Comparison of ENCODE assay signal across 8 cellular contexts in genomic region chr16:54928016-54928356, GRCh38. TPM values are rescaled to one million over a fixed set of nuclear protein-coding genes. Genes with fewer than 3 reads are reported as not detected.
DNase-seq lines count a peak whose midpoint lies in the region; ATAC-seq and TF ChIP-seq lines count a peak whose summit lies in the region.

No MANE protein-coding gene starts in this region.

- H3T11ph ChIP-seq in H9 (ENCODE audit: low read length), result no peak overlapping the region

- H3K27me3 ChIP-seq in ACC112 (ENCODE audit: insufficient read depth, low read length), result no peaks in the 10 kb centered on the region
- H3K27me3 ChIP-seq in H9 (ENCODE audit: insufficient read depth, low read length), result peaks cover 32% of the 10 kb centered on the region

- H3K27ac Mint-ChIP-seq in H9 (no peak overlapping the region), T-cell (no peak overlapping the region)

- H2BK15ac ChIP-seq in H9 (ENCODE audit: low read depth, low read length), result no peak overlapping the region

- no peak overlapping the region for H3K14ac ChIP-seq in H9 (ENCODE audit: insufficient read depth, low read length)

- no CpG with 5 or more reads among the region's 13 CpGs for WGBS in H9 (ENCODE audit: extremely low coverage, insufficient read length, low lambda C conversion rate)

- no peak overlapping the region for H3K56ac ChIP-seq in H9 (ENCODE audit: insufficient read length, low read depth, low read length)

- H3K9me3 Mint-ChIP-seq in H9 (peaks cover 0 to 3% of the 10 kb centered on the region in 2 experiments; a peak in 3 of 5 replicates), T-cell (peaks cover 0 to 12% (median 3%) of the 10 kb centered on the region in 3 donors)

- H3K27ac ChIP-seq in ACC112 (ENCODE audit: low read depth, low read length) (peak overlapping the region; percentile 51), H9 (ENCODE audit: insufficient read length, low read depth, low read length) (no peak overlapping the region), skin epidermis (peak overlapping the region in 20 of 21 experiments; percentile 40 to 97 (median 88))

- peaks cover 28 to 34% of the 10 kb centered on the region in 2 experiments for H3K4me1 Mint-ChIP-seq in H9
- H3K4me1 Mint-ChIP-seq in T-cell, result peaks cover 32 to 35% (median 33%) of the 10 kb centered on the region in 3 donors

- no peak for ATAC-seq in T-cell (replicated peaks in 1 of 4)
- ATAC-seq in GM18517 (IDR thresholded peaks at IDR 0.05; ENCODE audit: unreplicated experiment), result no peak

- H2AFZ ChIP-seq in ACC112 (ENCODE audit: low read length, unreplicated experiment) (peak overlapping the region; percentile 16), H9 (ENCODE audit: low read length) (no peak overlapping the region)

- CTCF ChIA-PET in T-cell (lab: Charles Lee), result no interaction called here

- H3K4me2 ChIP-seq in H9 (ENCODE audit: insufficient read depth, insufficient read length, low read length), result peak overlapping the region; percentile 52

- TF ChIP-seq CTCF in H9 (conservative IDR thresholded peaks at IDR 0.05), result no peak
- no peak for TF ChIP-seq CTCF in fibroblast of the aortic adventitia (IDR thresholded peaks at IDR 0.05; ENCODE audit: insufficient read depth, low read length)

- peaks cover 18% of the 10 kb centered on the region for H3K23me2 ChIP-seq in H9 (ENCODE audit: insufficient read length, low read depth, low read length, poor library complexity, severe bottlenecking)

- no peaks in the 10 kb centered on the region for H3K79me1 ChIP-seq in H9 (ENCODE audit: insufficient read depth, low read depth, low read length, poor library complexity, severe bottlenecking)

- no peak overlapping the region for H4K91ac ChIP-seq in H9 (ENCODE audit: insufficient read length, low read depth, low read length)

- no peak overlapping the region for H2BK120ac ChIP-seq in H9 (ENCODE audit: low read depth, low read length, poor library complexity, severe bottlenecking)

- H3K36me3 Mint-ChIP-seq in H9 (ENCODE audit: insufficient read depth in 1 of 3, low read depth in 3 of 3) (no peaks in the 10 kb centered on the region; a peak in 1 of 7 replicates), T-cell (peaks cover 3% of the 10 kb centered on the region)

- H3K4me3 Mint-ChIP-seq in H9 (peak overlapping the region; percentile 72 to 88), T-cell (peak overlapping the region; percentile 71 to 85 (median 83))

- H3K23ac ChIP-seq in H9 (ENCODE audit: insufficient read length, low read depth, low read length), result no peak overlapping the region

- H3K4me3 ChIP-seq in ACC112 (ENCODE audit: low read depth, low read length) (peak overlapping the region; percentile 80), fibroblast of the aortic adventitia (ENCODE audit: low read depth, low read length) (peak overlapping the region; percentile 74), skin epidermis (peak overlapping the region; percentile 49 to 80 (median 63))

- H3K4ac ChIP-seq in H9 (ENCODE audit: low read depth, low read length), result no peak overlapping the region

- no peak overlapping the region for H2AK5ac ChIP-seq in H9 (ENCODE audit: insufficient read length, low read length)

- H3K79me2 ChIP-seq in ACC112 (ENCODE audit: control insufficient read depth, insufficient read depth, low read length, unreplicated experiment) (peaks cover 34% of the 10 kb centered on the region), H9 (ENCODE audit: insufficient read depth, low read length) (no peaks in the 10 kb centered on the region)

- H4K5ac ChIP-seq in H9 (ENCODE audit: insufficient read length, low read depth, low read length), result no peak overlapping the region

- no peak overlapping the region for H3K9ac ChIP-seq in H9 (ENCODE audit: extremely low read depth, insufficient read length, low read length)

- DNase-seq in H9 (no peak), T-cell (no peak), fibroblast of the aortic adventitia (ENCODE audit: low read depth) (peak; percentile 42), HPDE6-E6E7 (ENCODE audit: extremely low spot score) (no peak)
- no peak for DNase-seq in activated CD4-positive, alpha-beta T cell treated with anti-CD3 and anti-CD28 coated beads, Interleukin-2, amount 50 U/mL, for 1 hour

- no peaks in the 10 kb centered on the region for H3K36me3 ChIP-seq in ACC112 (ENCODE audit: insufficient read depth, low read length)

- peaks cover 71% of the 10 kb centered on the region for H3K27me3 Mint-ChIP-seq in H9 (ENCODE audit: low read depth)
- peaks cover 50 to 63% of the 10 kb centered on the region in 2 donors for H3K27me3 Mint-ChIP-seq in T-cell

- no peaks in the 10 kb centered on the region for H4K20me1 ChIP-seq in H9 (ENCODE audit: control insufficient read depth, insufficient read depth, insufficient read length)

- peaks cover 16% of the 10 kb centered on the region for H3K4me1 ChIP-seq in ACC112 (ENCODE audit: control insufficient read depth, insufficient read depth, low read length, unreplicated experiment)
- no peaks in the 10 kb centered on the region for H3K4me1 ChIP-seq in H9 (ENCODE audit: insufficient read depth, low read length)

- H2BK20ac ChIP-seq in H9 (ENCODE audit: low read depth, low read length, poor library complexity, severe bottlenecking), result no peak overlapping the region

- no peak overlapping the region for H4K8ac ChIP-seq in H9 (replicated peaks; ENCODE audit: insufficient read length, low read depth, low read length)

- H2BK12ac ChIP-seq in H9 (ENCODE audit: insufficient read length, low read depth, low read length), result no peak overlapping the region

- no peaks in the 10 kb centered on the region for H3K9me3 ChIP-seq in H9 (ENCODE audit: control insufficient read depth, low read depth, low read length)

- no peak overlapping the region for H2BK5ac ChIP-seq in H9 (ENCODE audit: insufficient read length, low read length)

- POLR2A ChIA-PET in T-cell (lab: Charles Lee), result no interaction called here

- H3K18ac ChIP-seq in H9 (ENCODE audit: insufficient read length, low read depth, low read length), result no peak overlapping the region

RNA-seq across cellular contexts. Expression of gene IRX5, which starts 2.7 kb away (rescaled TPM):
- total RNA-seq in H9 (2021) (0.26 and 0.59 TPM in 2 replicates), T-cell (not detected), fibroblast of the aortic adventitia (ENCODE audit: low replicate concordance) (0.27 and 2.5 TPM in 2 replicates)
